Comparison of ENCODE assay signal across 18 cellular contexts in the genomic region with DNA sequence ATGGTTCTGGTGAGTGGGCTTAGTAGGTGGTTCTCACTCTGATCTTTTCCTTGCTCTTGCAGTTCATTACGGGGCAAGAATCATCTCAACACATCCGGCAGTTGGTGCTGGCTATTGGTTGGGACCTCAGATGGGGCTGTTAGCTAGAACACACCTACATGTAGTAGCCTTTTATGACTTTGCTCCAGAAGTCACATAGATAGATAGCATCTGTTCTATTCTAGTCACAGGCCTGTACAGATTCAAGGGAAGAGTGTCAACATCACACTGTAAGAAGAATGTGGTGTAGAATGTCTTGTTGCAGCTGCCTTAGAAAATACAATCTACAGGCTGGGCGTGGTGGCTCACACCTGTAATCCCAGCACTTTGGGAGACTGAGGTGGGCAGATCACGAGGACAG. TPM values are rescaled to one million over a fixed set of nuclear protein-coding genes. Genes with fewer than 3 reads are reported as not detected.
DNase-seq lines count a peak whose midpoint lies in the region; ATAC-seq and TF ChIP-seq lines count a peak whose summit lies in the region.
"Had no signal": no experiment of that assay in that cellular context is flagged by ENCODE, and none has a peak within 500 bp of the region (broad histone marks: within the 10 kb centered on the region; RNA-seq: fewer than 3 reads in every experiment).

No MANE protein-coding gene starts in this region.

- peaks cover 10% of the 10 kb centered on the region for H3K4me1 ChIP-seq in cardiac muscle cell (ENCODE audit: low read depth)
- H3K4me1 ChIP-seq: BLaER1 had no signal

- TF ChIP-seq CTCF in cardiac muscle cell (IDR thresholded peaks at IDR 0.05; ENCODE audit: low read depth, low read length): no peak

- peak overlapping the region; percentile 7 for H3K27ac Mint-ChIP-seq in activated naive CD8-positive, alpha-beta T cell
- no peak overlapping the region for H3K27ac Mint-ChIP-seq in activated naive CD8-positive, alpha-beta T cell treated with anti-CD3 and anti-CD28 coated beads for 36 hours
- H3K27ac Mint-ChIP-seq in stimulated activated effector memory CD8-positive, alpha-beta T cell treated with anti-CD3 and anti-CD28 coated beads, Interleukin-12 subunit alpha, Interleukin-12 subunit beta, amount 100 ng/mL, for 72 hours: peak overlapping the region; percentile 1

- peak overlapping the region; percentile 55 for H3K27ac ChIP-seq in cardiac muscle cell
- H3K27ac ChIP-seq: BLaER1, PC-9 had no signal

- DNase-seq in activated naive CD8-positive, alpha-beta T cell treated with anti-CD3 and anti-CD28 coated beads for 36 hours: no peak
- DNase-seq in cardiac muscle cell (ENCODE audit: low read depth in 1 of 2, low spot score in 1 of 2) (peak in 1 of 2 donors; percentile 10), left colon (peak in 1 of 2 donors; percentile 15), NCI-H2196 (lab: John Stamatoyannopoulos, UW; ENCODE audit: unreplicated experiment) (no peak), EL (no peak)
- no peak for DNase-seq in stimulated activated effector memory CD8-positive, alpha-beta T cell treated with anti-CD3 and anti-CD28 coated beads, Interleukin-12 subunit alpha, Interleukin-12 subunit beta, amount 100 ng/mL, for 72 hours (ENCODE audit: low spot score in 2 of 2)
- DNase-seq: DMS 273 treated with DMSO at 0.1 percent for 48 hours, KBM-7, NCI-H1048, NCI-H146, NCI-H2081 treated with DMSO at 0.1 percent for 48 hours, NCI-H510A treated with DMSO at 0.1 percent for 48 hours, NCI-H82, PC-9 had no signal

- peaks cover 4% of the 10 kb centered on the region for H3K36me3 ChIP-seq in cardiac muscle cell

- H3K9me3 ChIP-seq in cardiac muscle cell (ENCODE audit: low read depth): no peaks in the 10 kb centered on the region

- no peak overlapping the region for H3K4me3 ChIP-seq in cardiac muscle cell
- H3K4me3 ChIP-seq: BLaER1, PC-9 had no signal

- H3K27me3 ChIP-seq in cardiac muscle cell: no peaks in the 10 kb centered on the region
- H3K27me3 ChIP-seq: BLaER1 had no signal

- no peaks in the 10 kb centered on the region for H3K27me3 Mint-ChIP-seq in activated naive CD8-positive, alpha-beta T cell
- H3K27me3 Mint-ChIP-seq in activated naive CD8-positive, alpha-beta T cell treated with anti-CD3 and anti-CD28 coated beads for 36 hours: no peaks in the 10 kb centered on the region

- intact Hi-C loops in left colon (cut with DNase I, micrococcal nuclease): no loop called here

- H3K4me1 Mint-ChIP-seq in activated naive CD8-positive, alpha-beta T cell (ENCODE audit: low read depth): peaks cover 79% of the 10 kb centered on the region
- peaks cover 49% of the 10 kb centered on the region for H3K4me1 Mint-ChIP-seq in activated naive CD8-positive, alpha-beta T cell treated with anti-CD3 and anti-CD28 coated beads for 36 hours
- H3K4me1 Mint-ChIP-seq in stimulated activated effector memory CD8-positive, alpha-beta T cell treated with anti-CD3 and anti-CD28 coated beads, Interleukin-12 subunit alpha, Interleukin-12 subunit beta, amount 100 ng/mL, for 72 hours: peaks cover 58% of the 10 kb centered on the region

- H3K9me3 Mint-ChIP-seq in activated naive CD8-positive, alpha-beta T cell (ENCODE audit: low read depth): no peaks in the 10 kb centered on the region
- H3K9me3 Mint-ChIP-seq in activated naive CD8-positive, alpha-beta T cell treated with anti-CD3 and anti-CD28 coated beads for 36 hours: peaks cover 2% of the 10 kb centered on the region
- H3K9me3 Mint-ChIP-seq in stimulated activated effector memory CD8-positive, alpha-beta T cell treated with anti-CD3 and anti-CD28 coated beads, Interleukin-12 subunit alpha, Interleukin-12 subunit beta, amount 100 ng/mL, for 72 hours: no peaks in the 10 kb centered on the region

- no peak overlapping the region for H3K4me3 Mint-ChIP-seq in activated naive CD8-positive, alpha-beta T cell
- H3K4me3 Mint-ChIP-seq in activated naive CD8-positive, alpha-beta T cell treated with anti-CD3 and anti-CD28 coated beads for 36 hours: no peak overlapping the region
- H3K4me3 Mint-ChIP-seq in stimulated activated effector memory CD8-positive, alpha-beta T cell treated with anti-CD3 and anti-CD28 coated beads, Interleukin-12 subunit alpha, Interleukin-12 subunit beta, amount 100 ng/mL, for 72 hours: no peak overlapping the region

- H3K36me3 Mint-ChIP-seq in activated naive CD8-positive, alpha-beta T cell: peaks cover 11% of the 10 kb centered on the region
- peaks cover 47% of the 10 kb centered on the region for H3K36me3 Mint-ChIP-seq in activated naive CD8-positive, alpha-beta T cell treated with anti-CD3 and anti-CD28 coated beads for 36 hours
- H3K36me3 Mint-ChIP-seq in stimulated activated effector memory CD8-positive, alpha-beta T cell treated with anti-CD3 and anti-CD28 coated beads, Interleukin-12 subunit alpha, Interleukin-12 subunit beta, amount 100 ng/mL, for 72 hours: peaks cover 56% of the 10 kb centered on the region

- ATAC-seq in left colon: peak; percentile 98
- no peak for ATAC-seq in stimulated activated effector memory CD8-positive, alpha-beta T cell treated with anti-CD3 and anti-CD28 coated beads, Interleukin-12 subunit alpha, Interleukin-12 subunit beta, amount 100 ng/mL, for 72 hours

RNA-seq across cellular contexts. Expression of a gene that starts 15.1 kb away (rescaled TPM):
- 10 to 100 TPM; 54.2 to 56.0 TPM for total RNA-seq in activated naive CD8-positive, alpha-beta T cell treated with anti-CD3 and anti-CD28 coated beads for 36 hours
- total RNA-seq in cardiac muscle cell: 40.7 and 55.7 TPM in 2 replicates
- polyA plus RNA-seq in cardiac muscle cell: 56.1 and 62.4 TPM in 2 replicates
- total RNA-seq in left colon: 10 to 100 TPM; 67.1 to 75.5 TPM

RNA-seq across cellular contexts. Expression of a gene that starts 27.9 kb away (rescaled TPM):
- under 1 TPM; 0.50 to 0.87 TPM for total RNA-seq in activated naive CD8-positive, alpha-beta T cell treated with anti-CD3 and anti-CD28 coated beads for 36 hours
- 0.15 and 1.0 TPM in 2 replicates for total RNA-seq in cardiac muscle cell
- polyA plus RNA-seq in cardiac muscle cell: 0.39 and 0.61 TPM in 2 replicates
- total RNA-seq in left colon: 1 to 10 TPM in 1 of 2 donors, under 1 TPM in 1; 0.55 to 2.4 TPM
- total RNA-seq: Daoy, H4 had no signal

RNA-seq across cellular contexts. Expression of a gene that starts 50.1 kb away (rescaled TPM):
- not detected for total RNA-seq in activated naive CD8-positive, alpha-beta T cell treated with anti-CD3 and anti-CD28 coated beads for 36 hours
- total RNA-seq in cardiac muscle cell (not detected in 2 replicates), left colon (not detected)
- 0.13 and 0.27 TPM in 2 replicates for polyA plus RNA-seq in cardiac muscle cell
- total RNA-seq: Daoy, H4, PC-9 had no signal
